In the genomic region with DNA sequence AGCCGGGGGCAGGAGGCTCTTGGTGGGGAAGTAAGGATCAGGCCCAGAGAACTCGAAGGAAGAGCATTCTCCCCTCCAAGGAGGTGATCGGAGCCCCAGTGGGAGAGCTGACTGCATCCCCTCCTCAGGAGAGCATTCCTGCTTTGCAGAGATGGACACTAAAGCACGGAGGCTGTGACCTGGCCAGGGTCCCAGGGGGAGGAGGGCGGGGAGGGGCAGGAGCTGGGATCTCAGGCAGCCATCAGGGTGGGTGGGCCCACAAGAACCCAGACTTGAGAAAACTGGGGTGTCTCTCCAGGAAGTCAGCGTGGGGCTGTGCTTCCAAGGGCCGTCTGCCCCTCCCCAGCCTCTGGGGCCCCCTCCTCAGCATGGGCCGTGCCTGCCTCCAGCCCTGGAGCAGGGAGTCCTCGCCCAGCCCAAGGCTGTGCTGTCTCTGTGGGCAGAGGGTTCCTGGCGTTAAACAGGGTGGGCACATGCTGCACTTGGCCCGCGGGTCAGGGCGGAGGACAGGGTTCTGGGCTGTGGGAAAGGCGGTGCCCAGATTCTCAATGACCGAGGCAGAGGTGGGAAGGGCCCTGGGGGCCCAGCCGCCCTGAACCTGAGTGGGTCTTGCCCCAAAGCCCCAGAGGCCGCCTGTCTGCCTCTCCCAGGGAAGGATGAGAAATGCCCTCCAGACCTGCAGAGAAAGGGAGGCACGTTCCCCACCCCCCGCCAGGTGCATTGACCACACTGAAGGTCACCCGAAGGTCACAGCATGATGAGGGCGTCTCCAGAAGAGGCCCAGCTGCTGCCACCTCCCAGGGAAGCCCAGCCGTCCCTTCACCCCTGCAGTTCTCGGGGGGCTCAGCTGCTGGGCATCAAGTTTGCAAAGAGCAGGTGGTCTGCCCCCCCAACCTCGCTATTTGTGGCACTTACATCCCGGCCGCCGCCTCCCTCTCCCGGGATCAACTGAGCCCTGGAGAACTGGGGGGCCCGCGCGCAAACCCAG, we compare ENCODE assay signal across 12 cellular contexts. TPM values are rescaled to one million over a fixed set of nuclear protein-coding genes. Genes with fewer than 3 reads are reported as not detected.
DNase-seq lines count a peak whose midpoint lies in the region; ATAC-seq, FAIRE-seq and TF ChIP-seq lines count a peak whose summit lies in the region.
"Had no signal": no experiment of that assay in that cellular context is flagged by ENCODE, and none has a peak within 500 bp of the region (broad histone marks: within the 10 kb centered on the region; RNA-seq: fewer than 3 reads in every experiment).

No MANE protein-coding gene starts in this region.

- no peak overlapping the region for H3K27ac Mint-ChIP-seq in activated naive CD8-positive, alpha-beta T cell treated with anti-CD3 and anti-CD28 coated beads, Interleukin-2, amount 50 U/mL, for 24 hours

- H4K20me1 ChIP-seq in DOHH2 (ENCODE audit: control insufficient read depth, insufficient read depth, low read depth, low read length) (no peaks in the 10 kb centered on the region), HepG2 (ENCODE audit: insufficient read depth, low read length) (no peaks in the 10 kb centered on the region)

- H3K27ac ChIP-seq in DOHH2 (ENCODE audit: low read depth, low read length) (no peak overlapping the region), HUES48 (ENCODE audit: low read depth, low read length) (no peak overlapping the region), HepG2 (ENCODE audit: extremely low read length, insufficient read depth, low read length) (no peak overlapping the region)
- H3K27ac ChIP-seq: neutrophil had no signal

- H3K9ac ChIP-seq in HUES48 (ENCODE audit: low read depth, low read length) (no peak overlapping the region), HepG2 (ENCODE audit: insufficient read depth, low read depth, low read length) (peak overlapping the region; percentile 4; the same call in 1 of the 2 replicates)

- H3K27me3 Mint-ChIP-seq in activated naive CD8-positive, alpha-beta T cell treated with anti-CD3 and anti-CD28 coated beads, Interleukin-2, amount 50 U/mL, for 24 hours, result peaks cover 2% of the 10 kb centered on the region

- peak overlapping the region; percentile 26 for H3K4me3 Mint-ChIP-seq in activated naive CD8-positive, alpha-beta T cell treated with anti-CD3 and anti-CD28 coated beads, Interleukin-2, amount 50 U/mL, for 24 hours

- H3K4me1 Mint-ChIP-seq in activated naive CD8-positive, alpha-beta T cell treated with anti-CD3 and anti-CD28 coated beads, Interleukin-2, amount 50 U/mL, for 24 hours, result peaks cover 2% of the 10 kb centered on the region

- H3K9me3 ChIP-seq in DOHH2 (ENCODE audit: control insufficient read depth, insufficient read depth, low read length), result no peaks in the 10 kb centered on the region
- H3K9me3 ChIP-seq in HUES48 (ENCODE audit: control insufficient read depth, insufficient read depth, low read length), result no peaks in the 10 kb centered on the region
- H3K9me3 ChIP-seq in HepG2 (ENCODE audit: low read length), result no peaks in the 10 kb centered on the region
- H3K9me3 ChIP-seq: neutrophil had no signal

- H2AFZ ChIP-seq in HepG2 (ENCODE audit: low read length), result no peak overlapping the region

- no peak for TF ChIP-seq EP300 in HepG2 (IDR thresholded peaks at IDR 0.05; ENCODE audit: low read depth in 2 of 2, low read length in 2 of 2)
- TF ChIP-seq EP300 in HepG2 (CRISPR knock-in tag; IDR thresholded peaks at IDR 0.05; ENCODE audit: borderline replicate concordance), result no peak

- no peak for TF ChIP-seq POLR2A in HepG2 (IDR thresholded peaks at IDR 0.05; ENCODE audit: insufficient read depth in 1 of 2, low read depth in 2 of 2, low read length in 2 of 2)

- CTCF ChIA-PET in HepG2 (lab: Yijun Ruan, JAX; ENCODE audit: low intra/inter-chr PET ratio, low total read pairs), result no interaction called here

- no CpG with 5 or more reads among the region's 31 CpGs for WGBS in HepG2 (ENCODE audit: low lambda C conversion rate)

- no peaks in the 10 kb centered on the region for H3K27me3 ChIP-seq in DOHH2 (ENCODE audit: control insufficient read depth, low read length)
- H3K27me3 ChIP-seq in HUES48 (ENCODE audit: control insufficient read depth, insufficient read depth, low read length), result no peaks in the 10 kb centered on the region
- peaks cover 0 to 2% of the 10 kb centered on the region in 2 experiments; a peak in 1 of 5 replicates for H3K27me3 ChIP-seq in HepG2 (ENCODE audit: control insufficient read depth in 1 of 2, insufficient read depth in 2 of 2, low read length in 2 of 2)

- H3K79me2 ChIP-seq in DOHH2 (ENCODE audit: control insufficient read depth, low read length) (peaks cover 6% of the 10 kb centered on the region), HepG2 (ENCODE audit: insufficient read depth, low read length) (no peaks in the 10 kb centered on the region)

- H3K9me2 ChIP-seq in DOHH2 (replicated peaks; ENCODE audit: control insufficient read depth, low read length), result no peaks in the 10 kb centered on the region

- DNase-seq in activated naive CD8-positive, alpha-beta T cell treated with anti-CD3 and anti-CD28 coated beads, Interleukin-2, amount 50 U/mL, for 24 hours, result no peak
- DNase-seq in HepG2 (ENCODE audit: low spot score), result no peak
- DNase-seq in AG08396 (ENCODE audit: low spot score), result no peak
- no peak for DNase-seq in inferior parietal cortex (ENCODE audit: extremely low spot score)
- no peak for DNase-seq in cortex of kidney (lab: John Stamatoyannopoulos, UW)
- DNase-seq in NCI-H524 (lab: John Stamatoyannopoulos, UW), result no peak
- DNase-seq: activated gamma-delta T cell, DND-41, left cardiac atrium had no signal

- TF ChIP-seq RAD21 in HepG2 (CRISPR knock-in tag; IDR thresholded peaks at IDR 0.05), result no peak

- in situ Hi-C loops in HepG2 (cut with HindIII; ENCODE audit: extremely low pct_ligation_motif_present, low pct_unique_long_range_greater_than_20kb), result no loop called here

- peak overlapping the region; percentile 50 for H3K4me2 ChIP-seq in DOHH2 (ENCODE audit: low read length)
- peak overlapping the region; percentile 51 for H3K4me2 ChIP-seq in HepG2 (ENCODE audit: low read depth, low read length)

- H3K36me3 ChIP-seq in DOHH2 (ENCODE audit: control insufficient read depth, low read length) (peaks cover 4% of the 10 kb centered on the region; the same call in 1 of the 2 replicates), HUES48 (ENCODE audit: control insufficient read depth, insufficient read depth, low read length) (peaks cover 23% of the 10 kb centered on the region), HepG2 (replicated peaks in 1 of 2; ENCODE audit: control insufficient read depth in 1 of 2, insufficient read depth in 2 of 2, low read length in 2 of 2) (no peaks in the 10 kb centered on the region; a peak in 1 of 5 replicates)

- H3F3A ChIP-seq in DOHH2 (ENCODE audit: control insufficient read depth, insufficient read depth), result 0 out of 2 replicates have a peak, but pooled peaks cover 4% of the 10 kb centered on the region

- peaks cover 21% of the 10 kb centered on the region for H3K4me1 ChIP-seq in DOHH2 (ENCODE audit: control insufficient read depth, low read length)
- peaks cover 4% of the 10 kb centered on the region; the same call in 1 of the 2 replicates for H3K4me1 ChIP-seq in HUES48 (ENCODE audit: control insufficient read depth, insufficient read depth, low read length)
- peaks cover 21% of the 10 kb centered on the region for H3K4me1 ChIP-seq in HepG2 (ENCODE audit: insufficient read depth, low read length)

- no peak for TF ChIP-seq CTCF in DOHH2 (IDR thresholded peaks at IDR 0.05; ENCODE audit: low read depth, low read length, poor library complexity, severe bottlenecking)
- TF ChIP-seq CTCF in HepG2 (CRISPR knock-in tag; IDR thresholded peaks at IDR 0.05), result no peak

- no peak for ATAC-seq in activated naive CD8-positive, alpha-beta T cell treated with anti-CD3 and anti-CD28 coated beads, Interleukin-2, amount 50 U/mL, for 24 hours
- ATAC-seq in HepG2, result peak; percentile 8

- H3K9me3 Mint-ChIP-seq in activated naive CD8-positive, alpha-beta T cell treated with anti-CD3 and anti-CD28 coated beads, Interleukin-2, amount 50 U/mL, for 24 hours, result no peaks in the 10 kb centered on the region

- H3K4me3 ChIP-seq in DOHH2 (ENCODE audit: low read length) (peak overlapping the region; percentile 69), HUES48 (ENCODE audit: low read depth, low read length) (peak overlapping the region; percentile 37; the same call in 1 of the 2 replicates), HepG2 (replicated peaks in 1 of 3; ENCODE audit: insufficient read depth in 1 of 3, low read depth in 2 of 3, low read length in 3 of 3) (peak overlapping the region in 1 of 3 experiments; percentile 43; a peak in 1 of 6 replicates)

- H3K36me3 Mint-ChIP-seq in activated naive CD8-positive, alpha-beta T cell treated with anti-CD3 and anti-CD28 coated beads, Interleukin-2, amount 50 U/mL, for 24 hours (ENCODE audit: low read depth), result peaks cover 3% of the 10 kb centered on the region

- POLR2A ChIA-PET in HepG2 (lab: Yijun Ruan, JAX), result interaction anchor here (0.5 to 1.3 kb wide), 2 partner anchors 14 to 20 kb away, joined by 3 to 4 read pairs; partner anchors contain the start of gene RPLP2

- BruUV-seq in HepG2 (replicated peaks; lab: Mats Ljungman, UMichigan), result no TSS peak

- intact Hi-C loops in HepG2 (cut with micrococcal nuclease; ENCODE audit: unreplicated experiment), result no loop called here

- no peak for FAIRE-seq in HepG2 (lab: Jason Lieb, UNC)

RNA-seq across cellular contexts. Expression of gene CEND1, which starts 0.6 kb away (rescaled TPM):
- total RNA-seq in HepG2 (2016; rRNA removed; fragmentation: Illumina TruSeq; extraction: Trizol), result not detected in 2 replicates
- not detected in 2 replicates for total RNA-seq in HepG2 (2016; cell fraction: cytosol; rRNA removed; fragmentation: Illumina TruSeq; extraction: Trizol; ENCODE audit: low read depth)
- total RNA-seq in HepG2 (2016; cell fraction: insoluble cytoplasmic fraction; rRNA removed; fragmentation: Illumina TruSeq; extraction: Trizol), result not detected in 2 replicates
- total RNA-seq in HepG2 (2016; cell fraction: membrane; rRNA removed; fragmentation: Illumina TruSeq; extraction: Trizol), result not detected in 2 replicates
- not detected in 2 replicates for total RNA-seq in HepG2 (2016; cell fraction: nucleus; rRNA removed; fragmentation: Illumina TruSeq; extraction: Trizol)
- polyA plus RNA-seq in HepG2 (2011; rRNA removed), result not detected in 2 replicates
- not detected in 2 replicates for polyA plus RNA-seq in HepG2 (2011; cell fraction: cytosol; rRNA removed)
- 0.07 TPM in 1 of 2 replicates, not detected in the other for polyA plus RNA-seq in HepG2 (2011; cell fraction: nucleus; rRNA removed)
- 0.11 TPM in 1 of 2 replicates, not detected in the other for polyA plus RNA-seq in HepG2 (2012)
- not detected in 2 replicates for polyA plus RNA-seq in HepG2 (2016; cell fraction: cytosol; fragmentation: Illumina TruSeq; extraction: Trizol; ENCODE audit: low read depth)
- polyA plus RNA-seq in HepG2 (2016; cell fraction: insoluble cytoplasmic fraction; fragmentation: Illumina TruSeq; extraction: Trizol; ENCODE audit: low read depth), result not detected in 2 replicates
- not detected in 2 replicates for polyA plus RNA-seq in HepG2 (2016; cell fraction: membrane; fragmentation: Illumina TruSeq; extraction: Trizol; ENCODE audit: low read depth)
- polyA plus RNA-seq in HepG2 (2016; cell fraction: nucleus; fragmentation: Illumina TruSeq; extraction: Trizol; ENCODE audit: insufficient read depth, low read depth), result not detected in 2 replicates
- polyA minus RNA-seq in HepG2 (2011; rRNA and poly(A)+ RNA removed; ENCODE audit: low replicate concordance), result not detected in 2 replicates
- polyA minus RNA-seq in HepG2 (2011; cell fraction: cytosol; rRNA and poly(A)+ RNA removed), result not detected in 2 replicates
- polyA minus RNA-seq in HepG2 (2011; cell fraction: nucleus; rRNA and poly(A)+ RNA removed), result not detected in 2 replicates

RNA-seq across cellular contexts. Expression of gene SLC25A22, which starts 8.8 kb away (rescaled TPM):
- total RNA-seq in HepG2 (2016; rRNA removed; fragmentation: Illumina TruSeq; extraction: Trizol), result 8.0 and 12.4 TPM in 2 replicates
- 4.2 and 5.7 TPM in 2 replicates for total RNA-seq in HepG2 (2016; cell fraction: cytosol; rRNA removed; fragmentation: Illumina TruSeq; extraction: Trizol; ENCODE audit: low read depth)
- 8.0 and 11.4 TPM in 2 replicates for total RNA-seq in HepG2 (2016; cell fraction: insoluble cytoplasmic fraction; rRNA removed; fragmentation: Illumina TruSeq; extraction: Trizol)
- 8.3 and 9.2 TPM in 2 replicates for total RNA-seq in HepG2 (2016; cell fraction: membrane; rRNA removed; fragmentation: Illumina TruSeq; extraction: Trizol)
- 7.7 and 9.2 TPM in 2 replicates for total RNA-seq in HepG2 (2016; cell fraction: nucleus; rRNA removed; fragmentation: Illumina TruSeq; extraction: Trizol)
- polyA plus RNA-seq in HepG2 (2011; rRNA removed), result 19.2 and 20.5 TPM in 2 replicates
- polyA plus RNA-seq in HepG2 (2011; cell fraction: cytosol; rRNA removed), result 5.9 and 7.9 TPM in 2 replicates
- polyA plus RNA-seq in HepG2 (2011; cell fraction: nucleus; rRNA removed), result 50.3 and 61.9 TPM in 2 replicates
- 7.5 and 11.4 TPM in 2 replicates for polyA plus RNA-seq in HepG2 (2012)
- 2.6 and 3.7 TPM in 2 replicates for polyA plus RNA-seq in HepG2 (2016; cell fraction: cytosol; fragmentation: Illumina TruSeq; extraction: Trizol; ENCODE audit: low read depth)
- polyA plus RNA-seq in HepG2 (2016; cell fraction: insoluble cytoplasmic fraction; fragmentation: Illumina TruSeq; extraction: Trizol; ENCODE audit: low read depth), result 13.5 and 14.7 TPM in 2 replicates
- 8.3 and 8.7 TPM in 2 replicates for polyA plus RNA-seq in HepG2 (2016; cell fraction: membrane; fragmentation: Illumina TruSeq; extraction: Trizol; ENCODE audit: low read depth)
- polyA plus RNA-seq in HepG2 (2016; cell fraction: nucleus; fragmentation: Illumina TruSeq; extraction: Trizol; ENCODE audit: insufficient read depth, low read depth), result 25.5 and 28.7 TPM in 2 replicates
- 19.4 and 40.7 TPM in 2 replicates for polyA minus RNA-seq in HepG2 (2011; rRNA and poly(A)+ RNA removed; ENCODE audit: low replicate concordance)
- polyA minus RNA-seq in HepG2 (2011; cell fraction: cytosol; rRNA and poly(A)+ RNA removed), result 8.5 and 14.7 TPM in 2 replicates
- polyA minus RNA-seq in HepG2 (2011; cell fraction: nucleus; rRNA and poly(A)+ RNA removed), result 14.9 and 16.0 TPM in 2 replicates

RNA-seq across cellular contexts. Expression of gene GATD1, which starts 12.0 kb away (rescaled TPM):
- 35.8 and 60.5 TPM in 2 replicates for total RNA-seq in HepG2 (2016; rRNA removed; fragmentation: Illumina TruSeq; extraction: Trizol)
- total RNA-seq in HepG2 (2016; cell fraction: cytosol; rRNA removed; fragmentation: Illumina TruSeq; extraction: Trizol; ENCODE audit: low read depth), result 8.1 and 9.3 TPM in 2 replicates
- 33.7 and 52.3 TPM in 2 replicates for total RNA-seq in HepG2 (2016; cell fraction: insoluble cytoplasmic fraction; rRNA removed; fragmentation: Illumina TruSeq; extraction: Trizol)
- total RNA-seq in HepG2 (2016; cell fraction: membrane; rRNA removed; fragmentation: Illumina TruSeq; extraction: Trizol), result 20.6 and 22.3 TPM in 2 replicates
- total RNA-seq in HepG2 (2016; cell fraction: nucleus; rRNA removed; fragmentation: Illumina TruSeq; extraction: Trizol), result 42.6 and 48.3 TPM in 2 replicates
- polyA plus RNA-seq in HepG2 (2011; rRNA removed), result 31.3 and 40.0 TPM in 2 replicates
- polyA plus RNA-seq in HepG2 (2011; cell fraction: cytosol; rRNA removed), result 18.2 and 31.2 TPM in 2 replicates
- 244 and 302 TPM in 2 replicates for polyA plus RNA-seq in HepG2 (2011; cell fraction: nucleus; rRNA removed)
- polyA plus RNA-seq in HepG2 (2012), result 22.2 and 27.6 TPM in 2 replicates
- 7.3 and 8.3 TPM in 2 replicates for polyA plus RNA-seq in HepG2 (2016; cell fraction: cytosol; fragmentation: Illumina TruSeq; extraction: Trizol; ENCODE audit: low read depth)
- polyA plus RNA-seq in HepG2 (2016; cell fraction: insoluble cytoplasmic fraction; fragmentation: Illumina TruSeq; extraction: Trizol; ENCODE audit: low read depth), result 29.8 and 37.5 TPM in 2 replicates
- polyA plus RNA-seq in HepG2 (2016; cell fraction: membrane; fragmentation: Illumina TruSeq; extraction: Trizol; ENCODE audit: low read depth), result 10.4 and 13.8 TPM in 2 replicates
- 92.6 and 114 TPM in 2 replicates for polyA plus RNA-seq in HepG2 (2016; cell fraction: nucleus; fragmentation: Illumina TruSeq; extraction: Trizol; ENCODE audit: insufficient read depth, low read depth)
- 20.9 and 51.8 TPM in 2 replicates for polyA minus RNA-seq in HepG2 (2011; rRNA and poly(A)+ RNA removed; ENCODE audit: low replicate concordance)
- 15.0 and 21.0 TPM in 2 replicates for polyA minus RNA-seq in HepG2 (2011; cell fraction: cytosol; rRNA and poly(A)+ RNA removed)
- 25.6 and 29.0 TPM in 2 replicates for polyA minus RNA-seq in HepG2 (2011; cell fraction: nucleus; rRNA and poly(A)+ RNA removed)

RNA-seq across cellular contexts. Expression of gene PIDD1, which starts 15.8 kb away (rescaled TPM):
- 7.9 and 16.0 TPM in 2 replicates for total RNA-seq in HepG2 (2016; rRNA removed; fragmentation: Illumina TruSeq; extraction: Trizol)
- 3.5 and 4.1 TPM in 2 replicates for total RNA-seq in HepG2 (2016; cell fraction: cytosol; rRNA removed; fragmentation: Illumina TruSeq; extraction: Trizol; ENCODE audit: low read depth)
- 8.8 and 17.2 TPM in 2 replicates for total RNA-seq in HepG2 (2016; cell fraction: insoluble cytoplasmic fraction; rRNA removed; fragmentation: Illumina TruSeq; extraction: Trizol)
- 7.4 and 7.9 TPM in 2 replicates for total RNA-seq in HepG2 (2016; cell fraction: membrane; rRNA removed; fragmentation: Illumina TruSeq; extraction: Trizol)
- total RNA-seq in HepG2 (2016; cell fraction: nucleus; rRNA removed; fragmentation: Illumina TruSeq; extraction: Trizol), result 17.2 and 22.2 TPM in 2 replicates
- polyA plus RNA-seq in HepG2 (2011; rRNA removed), result 14.3 and 17.7 TPM in 2 replicates
- polyA plus RNA-seq in HepG2 (2011; cell fraction: cytosol; rRNA removed), result 5.0 and 12.7 TPM in 2 replicates
- polyA plus RNA-seq in HepG2 (2011; cell fraction: nucleus; rRNA removed), result 234 and 353 TPM in 2 replicates
- 6.8 and 9.8 TPM in 2 replicates for polyA plus RNA-seq in HepG2 (2012)
- 3.7 and 3.9 TPM in 2 replicates for polyA plus RNA-seq in HepG2 (2016; cell fraction: cytosol; fragmentation: Illumina TruSeq; extraction: Trizol; ENCODE audit: low read depth)
- polyA plus RNA-seq in HepG2 (2016; cell fraction: insoluble cytoplasmic fraction; fragmentation: Illumina TruSeq; extraction: Trizol; ENCODE audit: low read depth), result 12.6 and 15.2 TPM in 2 replicates
- 7.8 and 9.8 TPM in 2 replicates for polyA plus RNA-seq in HepG2 (2016; cell fraction: membrane; fragmentation: Illumina TruSeq; extraction: Trizol; ENCODE audit: low read depth)
- 93.2 and 101 TPM in 2 replicates for polyA plus RNA-seq in HepG2 (2016; cell fraction: nucleus; fragmentation: Illumina TruSeq; extraction: Trizol; ENCODE audit: insufficient read depth, low read depth)
- polyA minus RNA-seq in HepG2 (2011; rRNA and poly(A)+ RNA removed; ENCODE audit: low replicate concordance), result 2.9 and 14.9 TPM in 2 replicates
- polyA minus RNA-seq in HepG2 (2011; cell fraction: cytosol; rRNA and poly(A)+ RNA removed), result 3.4 and 7.0 TPM in 2 replicates
- polyA minus RNA-seq in HepG2 (2011; cell fraction: nucleus; rRNA and poly(A)+ RNA removed), result 19.3 TPM in 2 replicates

RNA-seq across cellular contexts. Expression of gene RPLP2, which starts 20.5 kb away (rescaled TPM):
- 2,049 and 2,106 TPM in 2 replicates for total RNA-seq in HepG2 (2016; rRNA removed; fragmentation: Illumina TruSeq; extraction: Trizol)
- 3,126 and 3,282 TPM in 2 replicates for total RNA-seq in HepG2 (2016; cell fraction: cytosol; rRNA removed; fragmentation: Illumina TruSeq; extraction: Trizol; ENCODE audit: low read depth)
- total RNA-seq in HepG2 (2016; cell fraction: insoluble cytoplasmic fraction; rRNA removed; fragmentation: Illumina TruSeq; extraction: Trizol), result 1,870 and 2,048 TPM in 2 replicates
- total RNA-seq in HepG2 (2016; cell fraction: membrane; rRNA removed; fragmentation: Illumina TruSeq; extraction: Trizol), result 3,967 and 4,265 TPM in 2 replicates
- total RNA-seq in HepG2 (2016; cell fraction: nucleus; rRNA removed; fragmentation: Illumina TruSeq; extraction: Trizol), result 735 and 852 TPM in 2 replicates
- polyA plus RNA-seq in HepG2 (2011; rRNA removed), result 895 and 978 TPM in 2 replicates
- polyA plus RNA-seq in HepG2 (2011; cell fraction: cytosol; rRNA removed), result 1,028 and 2,692 TPM in 2 replicates
- 723 and 858 TPM in 2 replicates for polyA plus RNA-seq in HepG2 (2011; cell fraction: nucleus; rRNA removed)
- polyA plus RNA-seq in HepG2 (2012), result 1,506 and 2,284 TPM in 2 replicates
- 3,287 and 3,430 TPM in 2 replicates for polyA plus RNA-seq in HepG2 (2016; cell fraction: cytosol; fragmentation: Illumina TruSeq; extraction: Trizol; ENCODE audit: low read depth)
- 1,412 and 1,584 TPM in 2 replicates for polyA plus RNA-seq in HepG2 (2016; cell fraction: insoluble cytoplasmic fraction; fragmentation: Illumina TruSeq; extraction: Trizol; ENCODE audit: low read depth)
- polyA plus RNA-seq in HepG2 (2016; cell fraction: membrane; fragmentation: Illumina TruSeq; extraction: Trizol; ENCODE audit: low read depth), result 3,687 and 3,698 TPM in 2 replicates
- 1,014 and 1,045 TPM in 2 replicates for polyA plus RNA-seq in HepG2 (2016; cell fraction: nucleus; fragmentation: Illumina TruSeq; extraction: Trizol; ENCODE audit: insufficient read depth, low read depth)
- 472 and 1,216 TPM in 2 replicates for polyA minus RNA-seq in HepG2 (2011; rRNA and poly(A)+ RNA removed; ENCODE audit: low replicate concordance)
- polyA minus RNA-seq in HepG2 (2011; cell fraction: cytosol; rRNA and poly(A)+ RNA removed), result 793 and 848 TPM in 2 replicates
- polyA minus RNA-seq in HepG2 (2011; cell fraction: nucleus; rRNA and poly(A)+ RNA removed), result 188 and 248 TPM in 2 replicates
